In genomic region chr5:169161022-169161680, GRCh38 we compare ENCODE assay signal across 8 cellular contexts.
DNase-seq lines count a peak whose midpoint lies in the region; TF ChIP-seq lines count a peak whose summit lies in the region.
"Had no signal": no experiment of that assay in that cellular context is flagged by ENCODE, and none has a peak within 500 bp of the region (broad histone marks: within the 10 kb centered on the region; RNA-seq: fewer than 3 reads in every experiment).

No MANE protein-coding gene starts in this region.

- no peak for TF ChIP-seq POLR2A in uterus (IDR thresholded peaks at IDR 0.05)

- H3K27ac ChIP-seq in endodermal cell (ENCODE audit: low read depth, low read length): peak overlapping the region; percentile 78
- H3K27ac ChIP-seq in mesodermal cell (ENCODE audit: low read depth, low read length, severe bottlenecking): peak overlapping the region; percentile 87
- H3K27ac ChIP-seq in uterus: peak overlapping the region; percentile 75 to 77

- DNase-seq in MG63 (peak; percentile 100), endodermal cell (peak; percentile 74), uterus (peak; percentile 87 to 90), Kasumi-1 (lab: John Stamatoyannopoulos, UW) (no peak), NCI-H1092 (lab: John Stamatoyannopoulos, UW) (no peak), T-helper 2 cell (no peak)
- DNase-seq: activated CD4-positive, alpha-beta T cell treated with anti-CD3 and anti-CD28 coated beads, Interleukin-2, amount 10 ng/mL, durations not matched to agents 7 days and 5 days had no signal

- no peak overlapping the region for H3K4me3 Mint-ChIP-seq in endodermal cell
- H3K4me3 Mint-ChIP-seq: activated CD4-positive, alpha-beta T cell treated with anti-CD3 and anti-CD28 coated beads, Interleukin-2, amount 10 ng/mL, durations not matched to agents 7 days and 5 days had no signal

- H3K4me1 Mint-ChIP-seq in endodermal cell: peaks cover 29% of the 10 kb centered on the region
- H3K4me1 Mint-ChIP-seq: activated CD4-positive, alpha-beta T cell treated with anti-CD3 and anti-CD28 coated beads, Interleukin-2, amount 10 ng/mL, durations not matched to agents 7 days and 5 days had no signal

- H3K9me3 Mint-ChIP-seq in endodermal cell: peaks cover 32% of the 10 kb centered on the region

- H3K9ac ChIP-seq in endodermal cell (ENCODE audit: extremely low read depth, low read length, poor library complexity, severe bottlenecking): no peak overlapping the region

- H3K36me3 ChIP-seq in MG63 (no peaks in the 10 kb centered on the region), endodermal cell (ENCODE audit: control insufficient read depth, insufficient read depth, low read length) (no peaks in the 10 kb centered on the region), mesodermal cell (ENCODE audit: control insufficient read depth, insufficient read depth, low read length) (no peaks in the 10 kb centered on the region), uterus (no peaks in the 10 kb centered on the region)

- WGBS in endodermal cell (ENCODE audit: insufficient coverage in 1 of 2, insufficient read length in 1 of 2), 2 experiments: 53 to 82% methylated on average over 13 of the region's 13 CpGs
- WGBS in mesodermal cell (ENCODE audit: insufficient coverage in 2 of 2), 2 experiments: 65 to 67% methylated on average over 11 to 12 of the region's 13 CpGs

- H3K27me3 ChIP-seq in MG63: no peaks in the 10 kb centered on the region
- no peaks in the 10 kb centered on the region for H3K27me3 ChIP-seq in endodermal cell (ENCODE audit: control insufficient read depth, insufficient read depth, low read length, poor library complexity, severe bottlenecking)
- no peaks in the 10 kb centered on the region for H3K27me3 ChIP-seq in uterus

- H3K36me3 Mint-ChIP-seq in endodermal cell (ENCODE audit: low read depth): peaks cover 5% of the 10 kb centered on the region

- H3K9me3 ChIP-seq in MG63 (peaks cover 27% of the 10 kb centered on the region), endodermal cell (ENCODE audit: control insufficient read depth, low read length) (peaks cover 34% of the 10 kb centered on the region), mesodermal cell (ENCODE audit: control insufficient read depth, low read length) (peaks cover 21% of the 10 kb centered on the region), uterus (no peaks in the 10 kb centered on the region)

- H3K4me3 ChIP-seq in MG63 (no peak overlapping the region), endodermal cell (ENCODE audit: low read length) (no peak overlapping the region), mesodermal cell (ENCODE audit: extremely low read depth, insufficient read depth, low read length, poor library complexity, severe bottlenecking) (no peak overlapping the region), uterus (no peak overlapping the region)

- H3K27ac Mint-ChIP-seq in endodermal cell: no peak overlapping the region
- H3K27ac Mint-ChIP-seq: activated CD4-positive, alpha-beta T cell treated with anti-CD3 and anti-CD28 coated beads, Interleukin-2, amount 10 ng/mL, durations not matched to agents 7 days and 5 days had no signal

- intact Hi-C loops in uterus (cut with DNase I; ENCODE audit: low total_unique reads): no loop called here

- peaks cover 7% of the 10 kb centered on the region for H3K4me1 ChIP-seq in endodermal cell (ENCODE audit: control insufficient read depth, insufficient read depth, low read length)
- peaks cover 27% of the 10 kb centered on the region for H3K4me1 ChIP-seq in mesodermal cell (ENCODE audit: control insufficient read depth, insufficient read depth, low read length, poor library complexity, severe bottlenecking)
- H3K4me1 ChIP-seq in uterus: no peaks in the 10 kb centered on the region

- H3K27me3 Mint-ChIP-seq in endodermal cell (ENCODE audit: insufficient read depth): no peaks in the 10 kb centered on the region

- TF ChIP-seq CTCF in endodermal cell (conservative IDR thresholded peaks at IDR 0.05) (no peak), uterus (IDR thresholded peaks at IDR 0.05) (no peak)

Comparison
In these comparisons a context has a peak if more than half of its experiments do, and no peak if none do; other contexts are left out.
1. DNase-seq: peak in MG63 (single experiment), endodermal cell (single experiment) and uterus (2 of 2); none in Kasumi-1 (0 of 2), NCI-H1092 (single experiment) and T-helper 2 cell (0 of 5).
2. Peak in every context shown above with its lines, with median percentiles within 50 percentile points of each other: H3K27ac ChIP-seq.